Comparison of ENCODE assay signal across 8 cellular contexts in the genomic region with DNA sequence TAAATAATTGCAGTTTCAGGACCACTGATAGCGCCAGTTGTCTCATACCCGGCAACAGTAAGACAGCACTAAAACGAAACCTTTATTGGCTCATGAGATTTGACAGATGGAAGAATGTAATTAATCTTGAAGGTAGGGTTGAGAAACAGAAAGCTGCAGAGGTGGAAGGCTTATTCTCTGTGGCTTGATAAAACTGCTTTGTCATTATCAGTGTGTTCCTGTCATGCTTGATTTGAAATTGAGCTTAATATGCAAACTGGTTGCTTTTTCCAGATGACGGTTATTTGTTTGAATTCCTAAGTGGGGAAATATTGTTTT. TPM values are rescaled to one million over a fixed set of nuclear protein-coding genes. Genes with fewer than 3 reads are reported as not detected.
DNase-seq lines count a peak whose midpoint lies in the region; ATAC-seq and TF ChIP-seq lines count a peak whose summit lies in the region.

No MANE protein-coding gene starts in this region.

- H3K4me3 Mint-ChIP-seq in activated T-helper 17 cell treated with anti-CD3 and anti-CD28 coated beads, Interleukin-2, amount 50 U/mL, for 72 hours = peak overlapping the region; percentile 97

- no peaks in the 10 kb centered on the region for H3K9me3 ChIP-seq in MG63
- H3K9me3 ChIP-seq in prostate gland = no peaks in the 10 kb centered on the region

- H3K27me3 ChIP-seq in MG63 = no peaks in the 10 kb centered on the region
- no peaks in the 10 kb centered on the region for H3K27me3 ChIP-seq in prostate gland (replicated peaks; ENCODE audit: insufficient read depth)

- intact Hi-C loops in prostate gland (cut with DNase I) = loop anchor here (2.0 to 5.0 kb wide), 3 partner anchors 38 to 61 kb away; partner anchors contain the start of gene CAVIN1

- peaks cover 31% of the 10 kb centered on the region for H3K4me1 Mint-ChIP-seq in activated T-helper 17 cell treated with anti-CD3 and anti-CD28 coated beads, Interleukin-2, amount 50 U/mL, for 72 hours

- no peak for TF ChIP-seq POLR2A in prostate gland (IDR thresholded peaks at IDR 0.05)

- peak overlapping the region; percentile 94 for H3K27ac Mint-ChIP-seq in activated T-helper 17 cell treated with anti-CD3 and anti-CD28 coated beads, Interleukin-2, amount 50 U/mL, for 72 hours

- TF ChIP-seq CTCF in prostate gland (IDR thresholded peaks at IDR 0.05) = no peak

- ATAC-seq in activated T-helper 17 cell treated with anti-CD3 and anti-CD28 coated beads, Interleukin-2, amount 50 U/mL, for 72 hours (replicated peaks) = peak; percentile 40

- H3K4me3 ChIP-seq in MG63 = peak overlapping the region; percentile 76
- peak overlapping the region; percentile 57 to 61 for H3K4me3 ChIP-seq in prostate gland

- peak overlapping the region; percentile 94 to 98 for H3K27ac ChIP-seq in prostate gland

- H3K36me3 ChIP-seq in MG63 (peaks cover 32% of the 10 kb centered on the region), prostate gland (no peaks in the 10 kb centered on the region)

- H3K4me1 ChIP-seq in prostate gland (replicated peaks) = no peaks in the 10 kb centered on the region

- H3K9me3 Mint-ChIP-seq in activated T-helper 17 cell treated with anti-CD3 and anti-CD28 coated beads, Interleukin-2, amount 50 U/mL, for 72 hours = no peaks in the 10 kb centered on the region

- DNase-seq in EL = peak; percentile 46
- no peak for DNase-seq in MG63
- DNase-seq in germinal center (ENCODE audit: low spot score) = peak; percentile 42
- DNase-seq in prostate gland (ENCODE audit: low spot score) = no peak
- no peak for DNase-seq in NCI-H345 (lab: John Stamatoyannopoulos, UW)
- no peak for DNase-seq in NCI-H1105 treated with DMSO at 0.1 percent for 48 hours (lab: John Stamatoyannopoulos, UW)
- DNase-seq in activated CD4-positive, alpha-beta T cell treated with anti-CD3 and anti-CD28 coated beads, Interleukin-2, amount 50 U/mL, for 1 hour = no peak

- H3K36me3 Mint-ChIP-seq in activated T-helper 17 cell treated with anti-CD3 and anti-CD28 coated beads, Interleukin-2, amount 50 U/mL, for 72 hours (ENCODE audit: low read depth) = peaks cover 23% of the 10 kb centered on the region

- 8% methylated on average over 4 of the region's 4 CpGs for WGBS in prostate gland

- no peaks in the 10 kb centered on the region for H3K27me3 Mint-ChIP-seq in activated T-helper 17 cell treated with anti-CD3 and anti-CD28 coated beads, Interleukin-2, amount 50 U/mL, for 72 hours

RNA-seq across cellular contexts. Expression of gene ATP6V0A1, which starts 1.3 kb away (rescaled TPM):
- 15.9 and 28.0 TPM in 2 replicates for total RNA-seq in MG63 (2014; rRNA removed; shearing (Covaris generic); ENCODE audit: low replicate concordance)
- total RNA-seq in activated T-helper 17 cell treated with anti-CD3 and anti-CD28 coated beads, Interleukin-2, amount 50 U/mL, for 72 hours = 10 to 100 TPM; 14.6 to 44.3 TPM
- 10 to 100 TPM; 78.0 to 80.3 TPM for total RNA-seq in prostate gland

RNA-seq across cellular contexts. Expression of gene CAVIN1, which starts 36.9 kb away (rescaled TPM):
- 799 and 958 TPM in 2 replicates for total RNA-seq in MG63 (2014; rRNA removed; shearing (Covaris generic); ENCODE audit: low replicate concordance)
- 1 to 10 TPM; 2.5 to 6.1 TPM for total RNA-seq in activated T-helper 17 cell treated with anti-CD3 and anti-CD28 coated beads, Interleukin-2, amount 50 U/mL, for 72 hours
- 100 to 1,000 TPM; 214 to 220 TPM for total RNA-seq in prostate gland

Comparison
In these comparisons a context has a peak if more than half of its experiments do, and no peak if none do; other contexts are left out.
1. DNase-seq: peak in EL (single experiment) and germinal center (single experiment); none in MG63 (single experiment), prostate gland (single experiment), NCI-H345 (single experiment), NCI-H1105 treated with DMSO at 0.1 percent for 48 hours (single experiment) and activated CD4-positive, alpha-beta T cell treated with anti-CD3 and anti-CD28 coated beads, Interleukin-2, amount 50 U/mL, for 1 hour (single experiment).
2. RNA of gene CAVIN1, which starts 36.9 kb away (total RNA-seq): 799 to 958 TPM in MG63 and 214 to 220 TPM in prostate gland; 2.5 to 6.1 TPM in activated T-helper 17 cell treated with anti-CD3 and anti-CD28 coated beads, Interleukin-2, amount 50 U/mL, for 72 hours; every median in the first group is over 10 times any median in the second.